In genomic region chr3:195893916-195894315, GRCh38 we compare ENCODE assay signal across 8 cellular contexts. TPM values are rescaled to one million over a fixed set of nuclear protein-coding genes. Genes with fewer than 3 reads are reported as not detected.
DNase-seq lines count a peak whose midpoint lies in the region; ATAC-seq, FAIRE-seq and TF ChIP-seq lines count a peak whose summit lies in the region.

No MANE protein-coding gene starts in this region.

- 89% methylated on average over 4 of the region's 4 CpGs for WGBS in esophagus muscularis mucosa

- H3K36me3 ChIP-seq in SJCRH30 (no peaks in the 10 kb centered on the region), esophagus muscularis mucosa (no peaks in the 10 kb centered on the region)

- H3K27me3 ChIP-seq in SJCRH30 = no peaks in the 10 kb centered on the region
- H3K27me3 ChIP-seq in esophagus muscularis mucosa = no peaks in the 10 kb centered on the region

- no peak overlapping the region; the same call in 1 of the 2 replicates for H3K4me3 ChIP-seq in SJCRH30
- no peak overlapping the region for H3K4me3 ChIP-seq in esophagus muscularis mucosa

- CTCF ChIA-PET in activated CD4-positive, alpha-beta T cell treated with anti-CD3 and anti-CD28 coated beads, Interleukin-2, amount 10 ng/mL, durations not matched to agents 7 days and 5 days (lab: Charles Lee) = interaction anchor here (0.7 to 10.4 kb wide), 19 partner anchors 8 to 623 kb away, joined by 3 to 128 read pairs (median 9); partner anchors contain the start of genes TNK2 and XXYLT1

- POLR2A ChIA-PET in activated CD4-positive, alpha-beta T cell treated with anti-CD3 and anti-CD28 coated beads, Interleukin-2, amount 10 ng/mL, durations not matched to agents 7 days and 5 days (lab: Charles Lee) = interaction anchor here (0.6 to 0.8 kb wide), 2 partner anchors 22 to 38 kb away, joined by 3 read pairs; no protein-coding TSS in a partner anchor

- intact Hi-C loops in esophagus muscularis mucosa (cut with DNase I) = loop anchor here (1.0 to 2.0 kb wide), 2 partner anchors 21 to 33 kb away; no protein-coding TSS in a partner anchor

- no peak for ATAC-seq in stimulated activated effector memory CD8-positive, alpha-beta T cell treated with anti-CD3 and anti-CD28 coated beads, Interleukin-12 subunit alpha, Interleukin-12 subunit beta, amount 100 ng/mL, for 72 hours
- no peak for ATAC-seq in GM19455 (IDR thresholded peaks at IDR 0.05; ENCODE audit: unreplicated experiment)

- no peak for TF ChIP-seq EP300 in esophagus muscularis mucosa (IDR thresholded peaks at IDR 0.05)

- no peak for FAIRE-seq in frontal cortex (lab: Jason Lieb, UNC)

- TF ChIP-seq POLR2A in esophagus muscularis mucosa (IDR thresholded peaks at IDR 0.05; ENCODE audit: low read depth) = no peak

- no peak for DNase-seq in activated CD4-positive, alpha-beta T cell treated with anti-CD3 and anti-CD28 coated beads, Interleukin-2, amount 10 ng/mL, durations not matched to agents 7 days and 5 days
- DNase-seq in activated CD4-positive, alpha-beta T cell treated with anti-CD3 and anti-CD28 coated beads, Interleukin-2, amount 50 U/mL, for 1 hour = no peak
- DNase-seq in SJCRH30 (no peak), esophagus muscularis mucosa (ENCODE audit: extremely low spot score) (no peak), SHP77 (lab: John Stamatoyannopoulos, UW) (no peak), frontal cortex (ENCODE audit: low spot score in 2 of 2) (no peak)
- no peak for DNase-seq in stimulated activated effector memory CD8-positive, alpha-beta T cell treated with anti-CD3 and anti-CD28 coated beads, Interleukin-12 subunit alpha, Interleukin-12 subunit beta, amount 100 ng/mL, for 72 hours (ENCODE audit: low spot score in 2 of 2)

- H3K9me3 Mint-ChIP-seq in activated CD4-positive, alpha-beta T cell treated with anti-CD3 and anti-CD28 coated beads, Interleukin-2, amount 10 ng/mL, durations not matched to agents 7 days and 5 days = no peaks in the 10 kb centered on the region
- H3K9me3 Mint-ChIP-seq in stimulated activated effector memory CD8-positive, alpha-beta T cell treated with anti-CD3 and anti-CD28 coated beads, Interleukin-12 subunit alpha, Interleukin-12 subunit beta, amount 100 ng/mL, for 72 hours = no peaks in the 10 kb centered on the region

- H3K27me3 Mint-ChIP-seq in activated CD4-positive, alpha-beta T cell treated with anti-CD3 and anti-CD28 coated beads, Interleukin-2, amount 10 ng/mL, durations not matched to agents 7 days and 5 days = no peaks in the 10 kb centered on the region

- H3K4me1 ChIP-seq in SJCRH30 = peaks cover 24% of the 10 kb centered on the region
- peaks cover 69 to 92% (median 90%) of the 10 kb centered on the region in 4 donors for H3K4me1 ChIP-seq in esophagus muscularis mucosa

- H3K4me3 Mint-ChIP-seq in activated CD4-positive, alpha-beta T cell treated with anti-CD3 and anti-CD28 coated beads, Interleukin-2, amount 10 ng/mL, durations not matched to agents 7 days and 5 days = peak overlapping the region; percentile 87
- peak overlapping the region; percentile 84 for H3K4me3 Mint-ChIP-seq in stimulated activated effector memory CD8-positive, alpha-beta T cell treated with anti-CD3 and anti-CD28 coated beads, Interleukin-12 subunit alpha, Interleukin-12 subunit beta, amount 100 ng/mL, for 72 hours

- no peaks in the 10 kb centered on the region for H3K9me3 ChIP-seq in SJCRH30 (replicated peaks)
- H3K9me3 ChIP-seq in esophagus muscularis mucosa = no peaks in the 10 kb centered on the region

- TF ChIP-seq CTCF in esophagus muscularis mucosa (IDR thresholded peaks at IDR 0.05) = no peak

- H3K36me3 Mint-ChIP-seq in activated CD4-positive, alpha-beta T cell treated with anti-CD3 and anti-CD28 coated beads, Interleukin-2, amount 10 ng/mL, durations not matched to agents 7 days and 5 days (ENCODE audit: low read depth) = peaks cover 7% of the 10 kb centered on the region
- H3K36me3 Mint-ChIP-seq in stimulated activated effector memory CD8-positive, alpha-beta T cell treated with anti-CD3 and anti-CD28 coated beads, Interleukin-12 subunit alpha, Interleukin-12 subunit beta, amount 100 ng/mL, for 72 hours = peaks cover 51% of the 10 kb centered on the region

- no peak overlapping the region for H3K27ac Mint-ChIP-seq in activated CD4-positive, alpha-beta T cell treated with anti-CD3 and anti-CD28 coated beads, Interleukin-2, amount 10 ng/mL, durations not matched to agents 7 days and 5 days
- peak overlapping the region; percentile 93 for H3K27ac Mint-ChIP-seq in stimulated activated effector memory CD8-positive, alpha-beta T cell treated with anti-CD3 and anti-CD28 coated beads, Interleukin-12 subunit alpha, Interleukin-12 subunit beta, amount 100 ng/mL, for 72 hours

- peak overlapping the region; percentile 95 for H3K27ac ChIP-seq in SJCRH30
- peak overlapping the region; percentile 89 to 95 (median 93) for H3K27ac ChIP-seq in esophagus muscularis mucosa (replicated peaks in 1 of 4)

- peaks cover 35% of the 10 kb centered on the region for H3K4me1 Mint-ChIP-seq in activated CD4-positive, alpha-beta T cell treated with anti-CD3 and anti-CD28 coated beads, Interleukin-2, amount 10 ng/mL, durations not matched to agents 7 days and 5 days
- peaks cover 51% of the 10 kb centered on the region for H3K4me1 Mint-ChIP-seq in stimulated activated effector memory CD8-positive, alpha-beta T cell treated with anti-CD3 and anti-CD28 coated beads, Interleukin-12 subunit alpha, Interleukin-12 subunit beta, amount 100 ng/mL, for 72 hours

RNA-seq across cellular contexts. Expression of gene TNK2, which starts 14.4 kb away (rescaled TPM):
- 100 to 1,000 TPM; 121 to 136 TPM for total RNA-seq in activated CD4-positive, alpha-beta T cell treated with anti-CD3 and anti-CD28 coated beads, Interleukin-2, amount 10 ng/mL, durations not matched to agents 7 days and 5 days
- total RNA-seq in SJCRH30 (2014; rRNA removed; shearing (Covaris generic)) = 17.4 and 21.8 TPM in 2 replicates
- 10 to 100 TPM; 16.4 to 42.3 (median 28.3) TPM for total RNA-seq in esophagus muscularis mucosa
- 11.0 TPM for total RNA-seq in frontal cortex
